23 cellular contexts compared by ENCODE assay signal in genomic region chr6:154672086-154672485, GRCh38.
"Had no signal": no experiment of that assay in that cellular context is flagged by ENCODE, and none has a peak within 500 bp of the region (broad histone marks: within the 10 kb centered on the region; RNA-seq: fewer than 3 reads in every experiment).

No MANE protein-coding gene starts in this region.

- FAIRE-seq: keratinocyte, pancreas, small intestine had no signal

- H3K36me3 ChIP-seq: colonic mucosa, gastrocnemius medialis, neutrophil, pancreas, right lobe of liver, stomach, thyroid gland had no signal

- H3K9me3 ChIP-seq: colonic mucosa, gastrocnemius medialis, mucosa of descending colon, neutrophil, pancreas, right lobe of liver, stomach, thyroid gland had no signal

- H3K27me3 ChIP-seq: colonic mucosa, gastrocnemius medialis, neutrophil, pancreas, right lobe of liver, stomach, thyroid gland had no signal

- H3K4me3 ChIP-seq: colonic mucosa, gastrocnemius medialis, mucosa of descending colon, pancreas, right lobe of liver, stomach, thyroid gland had no signal

- ATAC-seq: esophagus mucosa; gastrocnemius medialis; mucosa of descending colon; natural killer cell treated with Interleukin-12 subunit alpha and Interleukin-12 subunit beta and Interleukin-15 and Interleukin-18, amount 100 ng/mL, for 72 hours; pancreas; right lobe of liver; stimulated activated naive B cell treated with anti-CD40 and anti-IgM and Interleukin-4, amounts not matched to agents 10 μg/mL and 1 μg/mL and 100 μg/mL, for 72 hours had no signal

- DNase-seq: colonic mucosa; effector CD8-positive, alpha-beta T cell; endodermal cell; foreskin fibroblast; gastrocnemius medialis; head of caudate nucleus; mesenchymal stem cell; mucosa of descending colon; naive B cell; pancreas; right lobe of liver; small intestine; stimulated activated CD4-positive, alpha-beta T cell treated with anti-CD3 and anti-CD28 coated beads, Interleukin-15, amount 100 ng/mL, for 24 hours; stimulated activated CD4-positive, alpha-beta T cell treated with anti-CD3 and anti-CD28 coated beads, Interleukin-2, amount 100 ng/mL, for 48 hours; stimulated activated naive B cell treated with anti-CD40 and anti-IgM and Interleukin-4, amounts not matched to agents 10 μg/mL and 1 μg/mL and 100 μg/mL, for 72 hours; stomach; thyroid gland; trophoblast cell had no signal

- H3K4me1 ChIP-seq: colonic mucosa, gastrocnemius medialis, pancreas, right lobe of liver, stomach, thyroid gland had no signal

- H3K27ac ChIP-seq: colonic mucosa, epithelial cell of prostate, gastrocnemius medialis, neutrophil, pancreas, right lobe of liver, stomach, thyroid gland had no signal
